Comparison of ENCODE assay signal across 25 cellular contexts in the genomic region with DNA sequence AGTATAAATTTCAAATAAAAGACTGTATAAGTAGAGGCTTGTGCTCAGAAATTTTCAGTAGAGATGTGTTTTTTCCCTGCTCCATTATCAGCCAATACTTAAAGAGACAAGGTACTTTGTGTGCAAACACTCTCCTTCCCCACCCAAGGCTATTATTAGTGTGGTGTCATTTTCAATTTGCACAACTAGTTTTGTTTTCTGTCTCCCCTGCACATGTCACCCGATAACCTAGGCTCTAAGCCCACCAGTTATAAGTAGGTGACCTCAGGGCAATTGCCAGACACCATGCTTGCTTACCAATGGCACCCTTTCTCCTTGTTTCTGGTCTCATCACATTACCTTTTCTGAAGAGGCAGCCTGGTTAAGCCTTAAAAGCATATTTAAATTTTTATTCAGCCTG. TPM values are rescaled to one million over a fixed set of nuclear protein-coding genes. Genes with fewer than 3 reads are reported as not detected.
DNase-seq lines count a peak whose midpoint lies in the region; ATAC-seq and TF ChIP-seq lines count a peak whose summit lies in the region.
"Had no signal": no experiment of that assay in that cellular context is flagged by ENCODE, and none has a peak within 500 bp of the region (broad histone marks: within the 10 kb centered on the region; RNA-seq: fewer than 3 reads in every experiment).

No MANE protein-coding gene starts in this region.

- no peak overlapping the region for H2BK15ac ChIP-seq in neuronal stem cell (ENCODE audit: low read length)

- no peak overlapping the region for H3K18ac ChIP-seq in neuronal stem cell (ENCODE audit: low read length)

- TF ChIP-seq EP300 in transverse colon (IDR thresholded peaks at IDR 0.05; ENCODE audit: low read depth), result no peak

- no peak overlapping the region for H3K14ac ChIP-seq in neuronal stem cell (ENCODE audit: low read length)

- H3K9ac ChIP-seq in Karpas-422 (ENCODE audit: low read length), result 0 out of 2 replicates have a peak overlapping the region, but pooled peaks have one; percentile 0
- no peak overlapping the region for H3K9ac ChIP-seq in muscle layer of colon (ENCODE audit: low read length)
- H3K9ac ChIP-seq in neuronal stem cell (ENCODE audit: low read depth, low read length, poor library complexity), result no peak overlapping the region

- no peak overlapping the region for H3K4me3 ChIP-seq in Karpas-422 (ENCODE audit: low read length)
- H3K4me3 ChIP-seq in muscle layer of colon (ENCODE audit: low read depth in 1 of 2, low read length in 2 of 2), result no peak overlapping the region
- no peak overlapping the region for H3K4me3 ChIP-seq in transverse colon
- no peak overlapping the region for H3K4me3 ChIP-seq in neuronal stem cell (ENCODE audit: low read length in 2 of 2)
- H3K4me3 ChIP-seq: HAP-1, MG63 had no signal

- DNase-seq in Karpas-422, result no peak
- DNase-seq in transverse colon, result no peak
- no peak for DNase-seq in neuronal stem cell (ENCODE audit: low spot score)
- no peak for DNase-seq in activated CD8-positive, alpha-beta memory T cell treated with anti-CD3 and anti-CD28 coated beads for 24 hours
- DNase-seq in SKM-1 treated with dmso at 0.1 percent for 144 hours (lab: John Stamatoyannopoulos, UW; ENCODE audit: unreplicated experiment), result no peak
- DNase-seq in substantia nigra (lab: John Stamatoyannopoulos, UW), result no peak
- DNase-seq: CD8-positive, alpha-beta memory T cell; DMS79 treated with DMSO at 0.1 percent for 48 hours; GF-D8; GOT3; HFFc6; MG63; NCI-H1417 treated with DMSO at 0.1 percent for 48 hours; NCI-H1694 treated with DMSO at 0.1 percent for 48 hours; NCI-H2081; NCI-H2227 treated with DMSO at 0.1 percent for 48 hours; NCI-H526 treated with DMSO at 0.1 percent for 48 hours; SHP77 had no signal

- H3K79me1 ChIP-seq in neuronal stem cell (ENCODE audit: low read depth, low read length), result no peaks in the 10 kb centered on the region

- peaks cover 12% of the 10 kb centered on the region; the same call in 1 of the 2 replicates for H3K36me3 ChIP-seq in Karpas-422 (ENCODE audit: insufficient read depth, low read length)
- H3K36me3 ChIP-seq in muscle layer of colon (ENCODE audit: insufficient read depth, low read length), result no peaks in the 10 kb centered on the region
- no peaks in the 10 kb centered on the region for H3K36me3 ChIP-seq in transverse colon
- no peaks in the 10 kb centered on the region for H3K36me3 ChIP-seq in neuronal stem cell (replicated peaks in 1 of 2; ENCODE audit: control insufficient read depth in 2 of 2, insufficient read depth in 2 of 2, low read length in 2 of 2)
- H3K36me3 ChIP-seq: HAP-1, MG63 had no signal

- H3K23ac ChIP-seq in neuronal stem cell (ENCODE audit: low read depth, low read length, poor library complexity), result no peak overlapping the region

- no peak overlapping the region for H2BK12ac ChIP-seq in neuronal stem cell (ENCODE audit: low read length)

- no peaks in the 10 kb centered on the region for H4K20me1 ChIP-seq in Karpas-422 (ENCODE audit: insufficient read depth, low read depth, low read length)

- H3K4me1 ChIP-seq in Karpas-422 (ENCODE audit: low read length), result peaks cover 56% of the 10 kb centered on the region
- H3K4me1 ChIP-seq in muscle layer of colon (ENCODE audit: insufficient read depth, low read length), result peaks cover 21% of the 10 kb centered on the region
- H3K4me1 ChIP-seq in transverse colon, result peaks cover 0 to 10% (median 0%) of the 10 kb centered on the region in 4 donors
- no peaks in the 10 kb centered on the region for H3K4me1 ChIP-seq in neuronal stem cell (ENCODE audit: control insufficient read depth in 2 of 2, insufficient read depth in 1 of 2, low read depth in 1 of 2, low read length in 2 of 2)
- H3K4me1 ChIP-seq: HAP-1 had no signal

- no peaks in the 10 kb centered on the region for H3K79me2 ChIP-seq in Karpas-422 (ENCODE audit: low read length)

- H3K9me3 ChIP-seq in Karpas-422 (ENCODE audit: low read length), result peaks cover 6% of the 10 kb centered on the region
- no peaks in the 10 kb centered on the region for H3K9me3 ChIP-seq in muscle layer of colon (ENCODE audit: low read length)
- H3K9me3 ChIP-seq in transverse colon, result no peaks in the 10 kb centered on the region
- no peaks in the 10 kb centered on the region for H3K9me3 ChIP-seq in neuronal stem cell (replicated peaks in 1 of 2; ENCODE audit: control insufficient read depth in 2 of 2, insufficient read depth in 1 of 2, low read depth in 1 of 2, low read length in 2 of 2)
- H3K9me3 ChIP-seq: HAP-1, MG63 had no signal

- WGBS in transverse colon (ENCODE audit: low coverage in 1 of 2), 2 donors, result 67 to 68% methylated on average over 1 of the region's 1 CpG
- WGBS in neuronal stem cell (ENCODE audit: extremely low coverage in 2 of 2, insufficient read length in 2 of 2, insufficient replicate concordance in 1 of 2), 2 donors, result no CpG with 5 or more reads among the region's 1 CpG

- H3K9me2 ChIP-seq in Karpas-422 (replicated peaks; ENCODE audit: insufficient read depth, low read length), result no peaks in the 10 kb centered on the region

- in situ Hi-C loops in transverse colon (cut with MboI; ENCODE audit: low pct_ligation_motif_present in 1 of 4, low pct_unique_long_range_greater_than_20kb in 1 of 4, low sequenced_read_pairs in 3 of 4), result no loop called here

- no peak overlapping the region for H2BK5ac ChIP-seq in neuronal stem cell (ENCODE audit: low read length)

- no peak for TF ChIP-seq CTCF in transverse colon (IDR thresholded peaks at IDR 0.05)

- H3K27ac ChIP-seq in Karpas-422 (ENCODE audit: low read length) (peak overlapping the region; percentile 77), muscle layer of colon (ENCODE audit: low read depth, low read length) (peak overlapping the region; percentile 60), transverse colon (peak overlapping the region; percentile 5 to 52 (median 38)), neuronal stem cell (replicated peaks; ENCODE audit: low read length) (no peak overlapping the region), substantia nigra (ENCODE audit: low read depth, low read length, poor library complexity, severe bottlenecking) (no peak overlapping the region)
- H3K27ac ChIP-seq: HL-60, RWPE1 had no signal

- H3K4ac ChIP-seq in neuronal stem cell (ENCODE audit: low read length), result no peak overlapping the region

- TF ChIP-seq POLR2A in transverse colon (IDR thresholded peaks at IDR 0.05), result no peak

- H2BK120ac ChIP-seq in neuronal stem cell (ENCODE audit: low read depth, low read length), result no peak overlapping the region

- peak overlapping the region; percentile 87 for H2AFZ ChIP-seq in Karpas-422 (ENCODE audit: low read length)
- no peak overlapping the region for H2AFZ ChIP-seq in neuronal stem cell (ENCODE audit: low read length)

- peak overlapping the region; percentile 34 for H3K4me2 ChIP-seq in Karpas-422 (ENCODE audit: low read depth, low read length, poor library complexity, severe bottlenecking)
- H3K4me2 ChIP-seq in neuronal stem cell (ENCODE audit: insufficient read depth, low read length, poor library complexity, severe bottlenecking), result no peak overlapping the region

- no peak overlapping the region for H4K8ac ChIP-seq in neuronal stem cell (ENCODE audit: low read depth, low read length)

- H3K27me3 ChIP-seq in Karpas-422 (ENCODE audit: low read length) (no peaks in the 10 kb centered on the region), muscle layer of colon (ENCODE audit: control insufficient read depth in 1 of 2, insufficient read depth in 2 of 2, low read length in 2 of 2) (no peaks in the 10 kb centered on the region), transverse colon (no peaks in the 10 kb centered on the region), neuronal stem cell (ENCODE audit: control insufficient read depth in 3 of 3, insufficient read depth in 3 of 3, low read depth in 1 of 3, low read length in 3 of 3) (peaks cover 0 to 5% (median 0%) of the 10 kb centered on the region in 3 experiments)
- H3K27me3 ChIP-seq: MG63 had no signal

- no peak overlapping the region for H2AK5ac ChIP-seq in neuronal stem cell (ENCODE audit: low read depth, low read length)

- peak; percentile 80 for ATAC-seq in GM19324 (IDR thresholded peaks at IDR 0.05; ENCODE audit: low FRiP score, unreplicated experiment)
- ATAC-seq: Panc1 had no signal

- H4K91ac ChIP-seq in neuronal stem cell (ENCODE audit: low read depth, low read length, poor library complexity), result no peak overlapping the region

- intact Hi-C loops in transverse colon (cut with DNase I; ENCODE audit: low total_unique reads), result no loop called here

RNA-seq across cellular contexts. Expression of a gene that starts 8.0 kb away (rescaled TPM):
- 3.0 and 6.1 TPM in 2 replicates for total RNA-seq in Karpas-422 (2014; rRNA removed; shearing (Covaris generic); ENCODE audit: low replicate concordance)
- 10 to 100 TPM; 29.4 to 45.6 (median 32.7) TPM for total RNA-seq in transverse colon
- polyA plus RNA-seq in neuronal stem cell (2013, experiment 1 of 2), result 5.6 TPM
- 5.0 TPM for polyA plus RNA-seq in neuronal stem cell (2013, experiment 2 of 2)
- total RNA-seq: CD8-positive, alpha-beta memory T cell; HFFc6; LHCN-M2 had no signal
- polyA plus RNA-seq: CD8-positive, alpha-beta memory T cell had no signal

Comparison
In these comparisons a context has a peak if more than half of its experiments do, and no peak if none do; other contexts are left out.
1. H3K27ac ChIP-seq: peak in Karpas-422 (single experiment), muscle layer of colon (single experiment) and transverse colon (4 of 4); none in neuronal stem cell (single experiment) and substantia nigra (single experiment).